Comparison of ENCODE assay signal across 1 cellular context in the genomic region with DNA sequence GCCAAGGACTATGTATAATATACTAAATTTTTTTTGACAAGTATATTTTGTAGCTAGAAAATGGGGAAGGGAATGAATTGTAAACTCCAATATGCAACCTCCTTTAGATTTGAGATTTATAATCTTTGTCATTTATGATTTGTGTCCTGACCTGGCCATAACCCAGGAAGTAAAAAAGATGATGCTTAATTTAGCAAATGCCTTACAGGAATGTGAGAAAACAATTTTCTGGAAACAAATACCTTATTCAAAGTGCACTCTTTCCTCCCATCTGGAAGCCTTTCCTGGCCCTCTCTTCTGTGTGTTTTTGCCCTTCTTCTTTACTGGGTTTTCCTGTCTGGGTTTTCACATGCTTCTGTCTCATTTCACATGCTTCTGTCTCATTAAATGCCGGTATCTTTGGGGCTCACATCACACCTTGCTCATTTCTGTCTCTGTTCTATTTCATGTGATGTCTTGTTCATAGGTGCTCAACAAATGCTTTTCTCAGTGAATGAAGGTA.
TF ChIP-seq lines count a peak whose summit lies in the region.

No MANE protein-coding gene starts in this region.

TF ChIP-seq in HEK293T, 16 proteins besides CTCF, POLR2A, EP300 and RAD21 (continued from another document):
- no peak for TF ChIP-seq FOXM1 (IDR thresholded peaks at IDR 0.05; ENCODE audit: borderline replicate concordance)
- no peak for TF ChIP-seq TARDBP (IDR thresholded peaks at IDR 0.05)
- no peak for TF ChIP-seq BHLHE40 (IDR thresholded peaks at IDR 0.05; ENCODE audit: borderline replicate concordance)
- TF ChIP-seq, protein P1, sequence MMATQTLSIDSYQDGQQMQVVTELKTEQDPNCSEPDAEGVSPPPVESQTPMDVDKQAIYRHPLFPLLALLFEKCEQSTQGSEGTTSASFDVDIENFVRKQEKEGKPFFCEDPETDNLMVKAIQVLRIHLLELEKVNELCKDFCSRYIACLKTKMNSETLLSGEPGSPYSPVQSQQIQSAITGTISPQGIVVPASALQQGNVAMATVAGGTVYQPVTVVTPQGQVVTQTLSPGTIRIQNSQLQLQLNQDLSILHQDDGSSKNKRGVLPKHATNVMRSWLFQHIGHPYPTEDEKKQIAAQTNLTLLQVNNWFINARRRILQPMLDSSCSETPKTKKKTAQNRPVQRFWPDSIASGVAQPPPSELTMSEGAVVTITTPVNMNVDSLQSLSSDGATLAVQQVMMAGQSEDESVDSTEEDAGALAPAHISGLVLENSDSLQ (IDR thresholded peaks at IDR 0.05): no peak
- TF ChIP-seq SUZ12 (IDR thresholded peaks at IDR 0.05): no peak
